ENCODE assay signal across 11 cellular contexts in genomic region chr12:96211989-96212388, GRCh38. TPM values are rescaled to one million over a fixed set of nuclear protein-coding genes. Genes with fewer than 3 reads are reported as not detected.
DNase-seq lines count a peak whose midpoint lies in the region; ATAC-seq and TF ChIP-seq lines count a peak whose summit lies in the region.
"Had no signal": no experiment of that assay in that cellular context is flagged by ENCODE, and none has a peak within 500 bp of the region (broad histone marks: within the 10 kb centered on the region; RNA-seq: fewer than 3 reads in every experiment).

No MANE protein-coding gene starts in this region.

- H3K36me3 ChIP-seq in vagina = no peaks in the 10 kb centered on the region

- peak; percentile 44 for DNase-seq in stimulated activated CD4-positive, alpha-beta T cell treated with anti-CD3 and anti-CD28 coated beads, Interleukin-15, amount 100 ng/mL, for 24 hours
- no peak for DNase-seq in stimulated activated CD4-positive, alpha-beta T cell treated with anti-CD3 and anti-CD28 coated beads, Interleukin-12 subunit alpha, Interleukin-12 subunit beta, amount 100 ng/mL, for 4 hours
- DNase-seq in activated CD8-positive, alpha-beta T cell treated with anti-CD3 and anti-CD28 coated beads, Interleukin-2, amount 10 ng/mL, durations not matched to agents 7 days and 5 days = no peak
- DNase-seq in left kidney (ENCODE audit: low read depth, low spot score) (peak; percentile 43), vagina (ENCODE audit: extremely low spot score in 2 of 2) (no peak), T1000 (lab: John Stamatoyannopoulos, UW) (no peak), DMS53 (lab: John Stamatoyannopoulos, UW) (no peak)
- DNase-seq: activated CD4-positive, alpha-beta T cell treated with anti-CD3 and anti-CD28 coated beads, Interleukin-2, amount 50 U/mL, for 4 hours; DMS79; NCI-H524 had no signal

- H3K27ac ChIP-seq in vagina = peak overlapping the region; percentile 36

- H3K4me1 Mint-ChIP-seq in activated CD8-positive, alpha-beta T cell treated with anti-CD3 and anti-CD28 coated beads, Interleukin-2, amount 10 ng/mL, durations not matched to agents 7 days and 5 days (ENCODE audit: low read depth) = peaks cover 78% of the 10 kb centered on the region

- TF ChIP-seq CTCF in vagina (IDR thresholded peaks at IDR 0.05) = no peak

- CTCF ChIA-PET in activated CD8-positive, alpha-beta T cell treated with anti-CD3 and anti-CD28 coated beads, Interleukin-2, amount 10 ng/mL, durations not matched to agents 7 days and 5 days (lab: Charles Lee) = interaction anchor here (0.7 to 7.9 kb wide), 15 partner anchors 9 to 305 kb away, joined by 3 to 130 read pairs (median 4); partner anchors contain the start of genes CDK17 and CFAP54

- peak; percentile 13 for ATAC-seq in activated CD8-positive, alpha-beta T cell treated with anti-CD3 and anti-CD28 coated beads, Interleukin-2, amount 10 ng/mL, durations not matched to agents 7 days and 5 days
- no peak for ATAC-seq in GM19467 (IDR thresholded peaks at IDR 0.05; ENCODE audit: unreplicated experiment)

- intact Hi-C loops in vagina (cut with DNase I) = no loop called here

- no peaks in the 10 kb centered on the region for H3K27me3 Mint-ChIP-seq in activated CD8-positive, alpha-beta T cell treated with anti-CD3 and anti-CD28 coated beads, Interleukin-2, amount 10 ng/mL, durations not matched to agents 7 days and 5 days (ENCODE audit: low read depth)

- H3K9me3 Mint-ChIP-seq in activated CD8-positive, alpha-beta T cell treated with anti-CD3 and anti-CD28 coated beads, Interleukin-2, amount 10 ng/mL, durations not matched to agents 7 days and 5 days (ENCODE audit: insufficient read depth) = no peaks in the 10 kb centered on the region

- no peak overlapping the region for H3K4me3 ChIP-seq in vagina

- TF ChIP-seq POLR2A in vagina (IDR thresholded peaks at IDR 0.05) = no peak

- H3K36me3 Mint-ChIP-seq in activated CD8-positive, alpha-beta T cell treated with anti-CD3 and anti-CD28 coated beads, Interleukin-2, amount 10 ng/mL, durations not matched to agents 7 days and 5 days (ENCODE audit: low read depth) = peaks cover 7% of the 10 kb centered on the region

- H3K27ac Mint-ChIP-seq in activated CD8-positive, alpha-beta T cell treated with anti-CD3 and anti-CD28 coated beads, Interleukin-2, amount 10 ng/mL, durations not matched to agents 7 days and 5 days = peak overlapping the region; percentile 75

- H3K27me3 ChIP-seq in vagina = no peaks in the 10 kb centered on the region

- H3K4me1 ChIP-seq in vagina = peaks cover 76% of the 10 kb centered on the region

- H3K4me3 Mint-ChIP-seq in activated CD8-positive, alpha-beta T cell treated with anti-CD3 and anti-CD28 coated beads, Interleukin-2, amount 10 ng/mL, durations not matched to agents 7 days and 5 days = peak overlapping the region; percentile 17

- POLR2A ChIA-PET in activated CD8-positive, alpha-beta T cell treated with anti-CD3 and anti-CD28 coated beads, Interleukin-2, amount 10 ng/mL, durations not matched to agents 7 days and 5 days (lab: Charles Lee) = interaction anchor here (0.7 to 3.9 kb wide), 3 partner anchors 14 to 188 kb away, joined by 3 to 15 read pairs (median 3); partner anchors contain the start of gene CDK17

- H3K9me3 ChIP-seq in vagina = no peaks in the 10 kb centered on the region

RNA-seq across cellular contexts. Expression of gene ELK3, which starts 17.8 kb away (rescaled TPM):
- total RNA-seq in activated CD8-positive, alpha-beta T cell treated with anti-CD3 and anti-CD28 coated beads, Interleukin-2, amount 10 ng/mL, durations not matched to agents 7 days and 5 days = 10 to 100 TPM; 17.6 to 18.1 TPM
- total RNA-seq in vagina = 39.5 TPM

Comparison
In these comparisons a context has a peak if more than half of its experiments do, and no peak if none do; other contexts are left out.
1. DNase-seq: peak in stimulated activated CD4-positive, alpha-beta T cell treated with anti-CD3 and anti-CD28 coated beads, Interleukin-15, amount 100 ng/mL, for 24 hours (single experiment) and left kidney (single experiment); none in stimulated activated CD4-positive, alpha-beta T cell treated with anti-CD3 and anti-CD28 coated beads, Interleukin-12 subunit alpha, Interleukin-12 subunit beta, amount 100 ng/mL, for 4 hours (single experiment), activated CD8-positive, alpha-beta T cell treated with anti-CD3 and anti-CD28 coated beads, Interleukin-2, amount 10 ng/mL, durations not matched to agents 7 days and 5 days (single experiment), vagina (0 of 2), T1000 (single experiment) and DMS53 (single experiment).